1 cellular context compared by ENCODE assay signal in the genomic region with DNA sequence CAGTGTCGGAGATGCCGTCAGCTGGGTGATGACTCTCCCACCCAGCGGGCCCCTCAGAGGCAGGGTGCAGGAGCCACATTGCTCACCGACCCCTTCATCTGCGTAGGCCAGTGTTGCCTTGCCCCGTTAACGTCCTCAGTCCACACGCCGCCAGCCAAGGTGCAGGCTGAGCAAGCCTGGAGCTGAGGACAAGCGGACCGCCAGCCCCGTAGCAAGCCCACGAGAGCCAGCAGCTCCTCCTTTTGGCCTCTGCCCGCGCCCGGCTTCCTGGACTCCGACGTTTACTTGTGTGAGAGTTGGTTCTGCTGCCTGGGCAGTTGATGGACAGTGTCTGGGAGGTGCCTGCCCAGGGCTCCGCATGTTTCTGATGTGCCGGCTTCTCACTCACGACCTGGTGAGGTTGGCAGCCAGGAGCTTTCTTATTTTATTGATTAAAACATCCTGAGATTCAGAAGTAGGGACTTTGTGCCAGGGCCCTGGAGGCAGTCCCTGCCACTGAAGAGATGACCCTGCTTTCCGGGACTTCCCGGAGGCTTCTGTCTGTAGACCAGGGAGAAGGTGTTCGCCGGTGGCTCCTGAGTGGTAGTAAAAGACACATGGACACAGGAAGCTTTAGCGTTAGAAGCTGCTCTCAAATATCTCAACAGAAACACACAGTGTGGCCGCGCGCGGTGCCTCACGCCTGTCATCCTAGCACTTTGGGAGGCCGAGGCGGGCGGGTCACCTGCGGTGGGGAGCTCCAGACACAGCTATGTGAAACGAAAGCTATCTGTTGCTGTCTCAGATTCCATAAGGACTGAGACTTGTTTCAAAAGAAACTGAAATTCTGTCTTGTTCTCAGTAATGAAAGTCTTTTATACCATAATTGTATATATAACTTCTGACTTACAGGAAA.
TF ChIP-seq lines count a peak whose summit lies in the region.

No MANE protein-coding gene starts in this region.

TF ChIP-seq in HCT116, 20 proteins besides CTCF, POLR2A, EP300 and RAD21:
- TF ChIP-seq FOSL1 (IDR thresholded peaks at IDR 0.05; ENCODE audit: low read depth) (no peak), SIN3A (IDR thresholded peaks at IDR 0.05; ENCODE audit: low read depth) (no peak), YY1 (IDR thresholded peaks at IDR 0.05; ENCODE audit: extremely low read depth, insufficient replicate concordance, low read depth, low read length) (no peak), SRF (IDR thresholded peaks at IDR 0.05; ENCODE audit: low read depth) (no peak), SP1 (IDR thresholded peaks at IDR 0.05; ENCODE audit: low read depth) (no peak), EZH2phosphoT487 (IDR thresholded peaks at IDR 0.05; ENCODE audit: borderline replicate concordance) (no peak), ELF1 (IDR thresholded peaks at IDR 0.05; ENCODE audit: borderline replicate concordance, low read depth) (no peak), EZH2 (IDR thresholded peaks at IDR 0.05) (no peak), ZNF274 (IDR thresholded peaks at IDR 0.05; ENCODE audit: low read depth, low read length) (no peak), ZFX (IDR thresholded peaks at IDR 0.05) (no peak)
